15 cellular contexts compared by ENCODE assay signal in genomic region chr1:230728710-230729392, GRCh38. TPM values are rescaled to one million over a fixed set of nuclear protein-coding genes. Genes with fewer than 3 reads are reported as not detected.
DNase-seq lines count a peak whose midpoint lies in the region; ATAC-seq and TF ChIP-seq lines count a peak whose summit lies in the region.
"Had no signal": no experiment of that assay in that cellular context is flagged by ENCODE, and none has a peak within 500 bp of the region (broad histone marks: within the 10 kb centered on the region; RNA-seq: fewer than 3 reads in every experiment).

No MANE protein-coding gene starts in this region.

- ATAC-seq in HG03095 (IDR thresholded peaks at IDR 0.05; ENCODE audit: unreplicated experiment) = no peak
- ATAC-seq: effector memory CD8-positive, alpha-beta T cell; GM12878 had no signal

- WGBS in liver = 27% methylated on average over 6 of the region's 6 CpGs

- peak; percentile 64 for DNase-seq in SIG-M5 treated with dmso at 0.1 percent for 504 hours (lab: John Stamatoyannopoulos, UW; ENCODE audit: unreplicated experiment)
- no peak for DNase-seq in SIG-M5 (lab: John Stamatoyannopoulos, UW)
- peak; percentile 68 for DNase-seq in colonic mucosa
- no peak for DNase-seq in NCI-H128 (lab: John Stamatoyannopoulos, UW; ENCODE audit: unreplicated experiment)
- no peak for DNase-seq in DMS79 (lab: John Stamatoyannopoulos, UW)
- DNase-seq in NCI-H2107 (lab: John Stamatoyannopoulos, UW) = no peak
- DNase-seq: DMS153; effector memory CD8-positive, alpha-beta T cell; NCI-H1930 had no signal

- TF ChIP-seq RAD21 in liver (IDR thresholded peaks at IDR 0.05) = peak; percentile 44 to 59

- TF ChIP-seq CTCF in colonic mucosa (IDR thresholded peaks at IDR 0.05) = no peak
- TF ChIP-seq CTCF in liver (IDR thresholded peaks at IDR 0.05; ENCODE audit: low read depth, low read length, missing input control) = no peak

- no peaks in the 10 kb centered on the region for H3K27me3 ChIP-seq in colonic mucosa
- no peaks in the 10 kb centered on the region for H3K27me3 ChIP-seq in liver (ENCODE audit: control insufficient read depth in 4 of 4, insufficient read depth in 4 of 4, low read length in 3 of 4)

- H3K9me3 ChIP-seq in colonic mucosa = no peaks in the 10 kb centered on the region
- no peaks in the 10 kb centered on the region for H3K9me3 ChIP-seq in liver (ENCODE audit: control insufficient read depth in 4 of 4, low read length in 3 of 4)
- H3K9me3 ChIP-seq: thoracic aorta had no signal

- H3K36me3 ChIP-seq in colonic mucosa = no peaks in the 10 kb centered on the region
- H3K36me3 ChIP-seq in liver (ENCODE audit: control insufficient read depth in 4 of 4, insufficient read depth in 3 of 4, low read depth in 1 of 4, low read length in 3 of 4) = no peaks in the 10 kb centered on the region
- H3K36me3 ChIP-seq: thoracic aorta had no signal

- intact Hi-C loops in colonic mucosa (cut with DNase I) = no loop called here

- H3K9ac ChIP-seq in colonic mucosa (ENCODE audit: low read depth in 2 of 2, low read length in 2 of 2) = no peak overlapping the region
- H3K9ac ChIP-seq in liver (ENCODE audit: low read depth in 1 of 2, low read length in 2 of 2) = peak overlapping the region in 1 of 2 donors; percentile 70

- H3K27ac ChIP-seq in colonic mucosa (no peak overlapping the region), liver (ENCODE audit: low read depth in 1 of 2, low read length in 2 of 2) (peak overlapping the region; percentile 86)
- H3K27ac ChIP-seq: thoracic aorta had no signal

- H3K4me1 ChIP-seq in colonic mucosa (peaks cover 7% of the 10 kb centered on the region), liver (ENCODE audit: control insufficient read depth in 4 of 4, insufficient read depth in 4 of 4, low read length in 3 of 4) (peaks cover 14 to 66% (median 56%) of the 10 kb centered on the region in 4 donors)

- H3K4me3 ChIP-seq in colonic mucosa = no peak overlapping the region
- no peak overlapping the region for H3K4me3 ChIP-seq in liver (ENCODE audit: low read depth in 1 of 3, low read length in 3 of 3)
- H3K4me3 ChIP-seq: GM12878, thoracic aorta had no signal

TF ChIP-seq in liver, 16 proteins besides CTCF, POLR2A, EP300 and RAD21:
- TF ChIP-seq SP1 (IDR thresholded peaks at IDR 0.05) (peak; percentile 99), MAX (IDR thresholded peaks at IDR 0.05) (peak; percentile 93), TAF1 (conservative IDR thresholded peaks at IDR 0.05) (peak; percentile 60), ZBTB33 (IDR thresholded peaks at IDR 0.05) (peak; percentile 89), REST (IDR thresholded peaks at IDR 0.05) (peak; percentile 73), HNF4A (conservative IDR thresholded peaks at IDR 0.05) (peak; percentile 98 to 99), EGR1 (IDR thresholded peaks at IDR 0.05; ENCODE audit: low read depth in 2 of 2) (peak in 1 of 2 donors; percentile 82), GABPA (IDR thresholded peaks at IDR 0.05 in 1 of 2, conservative IDR thresholded peaks at IDR 0.05 in 1 of 2) (peak in 1 of 2 donors; percentile 42), FOXA2 (IDR thresholded peaks at IDR 0.05) (peak; percentile 72), NR2F2 (IDR thresholded peaks at IDR 0.05) (peak; percentile 99), YY1 (IDR thresholded peaks at IDR 0.05) (peak; percentile 83), RXRA (IDR thresholded peaks at IDR 0.05) (peak; percentile 99), ATF3 (IDR thresholded peaks at IDR 0.05) (peak; percentile 84), HNF4G (IDR thresholded peaks at IDR 0.05) (peak; percentile 99), JUND (IDR thresholded peaks at IDR 0.05) (peak; percentile 73 to 93), FOXA1 (IDR thresholded peaks at IDR 0.05) (peak; percentile 30)
TF ChIP-seq in liver: peak in this region for 16.

RNA-seq across cellular contexts. Expression of gene AGT, which starts 14.9 kb away (rescaled TPM):
- total RNA-seq in colonic mucosa = 1 to 10 TPM; 4.1 to 5.3 TPM
- total RNA-seq in liver = 1,000 to 10,000 TPM; 1,430 to 1,596 TPM
- polyA plus RNA-seq in liver = 1,000 to 10,000 TPM; 2,582 to 5,119 TPM
- polyA plus RNA-seq: GM12878 had no signal

RNA-seq across cellular contexts. Expression of gene CAPN9, which starts 18.3 kb away (rescaled TPM):
- 10 to 100 TPM; 14.3 to 36.3 TPM for total RNA-seq in colonic mucosa
- not detected for total RNA-seq in liver
- not detected for polyA plus RNA-seq in liver
- total RNA-seq: A172, GM12878, mesenteric fat pad had no signal
- polyA plus RNA-seq: GM12878 had no signal

Comparison
In these comparisons a context has a peak if more than half of its experiments do, and no peak if none do; other contexts are left out.
1. DNase-seq: peak in SIG-M5 treated with dmso at 0.1 percent for 504 hours (single experiment) and colonic mucosa (single experiment); none in SIG-M5 (single experiment), NCI-H128 (single experiment), DMS79 (single experiment) and NCI-H2107 (single experiment).
2. RNA of gene AGT, which starts 14.9 kb away (total RNA-seq): 1,430 to 1,596 TPM in liver; 4.1 to 5.3 TPM in colonic mucosa; every median in the first group is over 100 times any median in the second.
3. RNA of gene CAPN9, which starts 18.3 kb away (total RNA-seq): 14.3 to 36.3 TPM in colonic mucosa; not detected in liver; every median in the first group is over 10 times any median in the second.